ENCODE assay signal across 10 cellular contexts in the genomic region with DNA sequence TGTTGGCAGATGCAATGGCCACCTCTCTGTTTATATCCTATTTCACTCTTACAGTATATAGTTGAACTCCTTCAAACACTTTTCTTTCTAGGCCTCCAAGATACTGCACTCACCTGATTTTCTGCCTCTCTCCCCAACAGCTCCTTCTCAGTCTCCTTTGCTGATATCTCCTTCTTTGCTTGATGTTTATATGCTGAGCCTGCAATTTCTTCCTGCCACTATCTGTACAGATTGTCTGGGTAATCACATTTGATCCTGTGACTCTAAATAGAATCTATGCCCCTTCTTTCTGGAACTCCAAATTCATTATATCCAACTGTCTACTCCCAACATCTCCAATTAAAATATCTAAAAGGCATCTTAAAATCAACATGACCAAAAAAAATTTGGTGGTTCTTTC.
"Had no signal": no experiment of that assay in that cellular context is flagged by ENCODE, and none has a peak within 500 bp of the region (broad histone marks: within the 10 kb centered on the region; RNA-seq: fewer than 3 reads in every experiment).

No MANE protein-coding gene starts in this region.

- H3K4me3 ChIP-seq: GM23248, GM23338, HAP-1 had no signal

- H3K9ac ChIP-seq: GM23248 had no signal

- H3K4me2 ChIP-seq: GM23338 had no signal

- FAIRE-seq: H1, H54 had no signal

- H3K36me3 ChIP-seq: HAP-1 had no signal

- ATAC-seq: GM23338, HCT116 had no signal

- DNase-seq: GM23248, GOT3, H7, H9, HFFc6 had no signal

- H3K9me3 ChIP-seq: HAP-1 had no signal

- H2AFZ ChIP-seq: GM23248, GM23338 had no signal

- H3K27ac ChIP-seq: GM23248 had no signal
